In the genomic region with DNA sequence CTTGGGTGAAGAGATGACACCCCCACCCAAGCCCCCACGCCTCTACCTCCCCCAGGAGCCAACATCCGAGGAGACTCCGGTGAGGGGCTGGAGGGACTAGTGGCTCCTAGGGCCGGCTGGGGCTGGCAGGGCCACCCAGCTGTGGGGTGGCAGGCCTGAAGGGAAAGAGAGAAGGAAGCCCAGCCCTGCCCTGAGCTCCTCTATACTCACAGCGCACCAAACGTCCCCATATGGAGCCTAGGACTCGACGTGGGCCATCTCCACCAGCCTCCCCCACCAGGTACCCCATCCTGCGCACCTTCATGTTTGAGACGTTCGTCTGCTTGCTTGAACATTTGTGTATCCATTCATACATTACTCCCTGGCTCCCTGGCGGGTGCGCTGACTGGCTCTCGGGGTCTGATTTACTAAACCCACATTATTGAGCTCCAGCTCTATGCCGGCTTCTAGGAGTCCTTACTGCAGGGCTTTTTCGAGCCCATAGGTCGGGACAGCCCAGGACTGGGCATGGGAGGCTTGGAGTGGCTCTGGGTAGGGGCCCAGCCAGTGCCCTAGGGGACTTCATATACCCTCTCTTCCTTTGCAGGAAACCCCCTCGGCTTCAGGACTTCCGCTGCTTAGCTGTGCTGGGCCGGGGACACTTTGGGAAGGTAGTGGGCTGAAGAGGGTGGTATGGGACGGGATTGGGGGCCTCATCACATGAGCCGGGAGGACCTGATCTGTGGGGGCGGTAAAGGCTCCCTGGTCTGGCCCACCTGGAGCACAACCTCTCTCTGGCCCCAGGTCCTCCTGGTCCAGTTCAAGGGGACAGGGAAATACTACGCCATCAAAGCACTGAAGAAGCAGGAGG, we compare ENCODE assay signal across 10 cellular contexts.
"Had no signal": no experiment of that assay in that cellular context is flagged by ENCODE, and none has a peak within 500 bp of the region (broad histone marks: within the 10 kb centered on the region; RNA-seq: fewer than 3 reads in every experiment).

No MANE protein-coding gene starts in this region.

- H3K4me3 Mint-ChIP-seq: activated CD8-positive, alpha-beta T cell treated with anti-CD3 and anti-CD28 coated beads, Interleukin-2, amount 10 ng/mL, durations not matched to agents 7 days and 5 days; brain; nephron; T-helper 1 cell treated with Interleukin-12 subunit alpha and Interleukin-12 subunit beta and Interleukin-4 antibody, amounts not matched to agents 30 μg/mL and 1 μg/mL, for 36 hours had no signal

- H3K27ac ChIP-seq: dorsolateral prefrontal cortex, transverse colon had no signal

- H3K4me3 ChIP-seq: dorsolateral prefrontal cortex, transverse colon had no signal

- H3K4me1 Mint-ChIP-seq: brain, nephron had no signal

- H3K9me3 Mint-ChIP-seq: brain; nephron; T-helper 1 cell treated with Interleukin-12 subunit alpha and Interleukin-12 subunit beta and Interleukin-4 antibody, amounts not matched to agents 30 μg/mL and 1 μg/mL, for 36 hours had no signal

- ATAC-seq: activated CD8-positive, alpha-beta T cell treated with anti-CD3 and anti-CD28 coated beads, Interleukin-2, amount 10 ng/mL, durations not matched to agents 7 days and 5 days; esophagus mucosa; SK-N-SH treated with all-trans-retinoic acid at 6 μM for 48 hours had no signal

- H3K4me1 ChIP-seq: transverse colon had no signal

- H3K27ac Mint-ChIP-seq: activated CD8-positive, alpha-beta T cell treated with anti-CD3 and anti-CD28 coated beads, Interleukin-2, amount 10 ng/mL, durations not matched to agents 7 days and 5 days; nephron; T-helper 1 cell treated with Interleukin-12 subunit alpha and Interleukin-12 subunit beta and Interleukin-4 antibody, amounts not matched to agents 30 μg/mL and 1 μg/mL, for 36 hours had no signal

- H3K36me3 ChIP-seq: transverse colon had no signal

- H3K27me3 ChIP-seq: dorsolateral prefrontal cortex, transverse colon had no signal

- DNase-seq: activated CD4-positive, alpha-beta T cell treated with anti-CD3 and anti-CD28 coated beads for 48 hours; activated CD8-positive, alpha-beta memory T cell treated with anti-CD3 and anti-CD28 coated beads, Interleukin-2, amount 50 U/mL, for 48 hours; activated CD8-positive, alpha-beta T cell treated with anti-CD3 and anti-CD28 coated beads, Interleukin-2, amount 10 ng/mL, durations not matched to agents 7 days and 5 days; transverse colon had no signal

- H3K9me3 ChIP-seq: transverse colon had no signal

- H3K36me3 Mint-ChIP-seq: brain had no signal
